18 cellular contexts compared by ENCODE assay signal in the genomic region with DNA sequence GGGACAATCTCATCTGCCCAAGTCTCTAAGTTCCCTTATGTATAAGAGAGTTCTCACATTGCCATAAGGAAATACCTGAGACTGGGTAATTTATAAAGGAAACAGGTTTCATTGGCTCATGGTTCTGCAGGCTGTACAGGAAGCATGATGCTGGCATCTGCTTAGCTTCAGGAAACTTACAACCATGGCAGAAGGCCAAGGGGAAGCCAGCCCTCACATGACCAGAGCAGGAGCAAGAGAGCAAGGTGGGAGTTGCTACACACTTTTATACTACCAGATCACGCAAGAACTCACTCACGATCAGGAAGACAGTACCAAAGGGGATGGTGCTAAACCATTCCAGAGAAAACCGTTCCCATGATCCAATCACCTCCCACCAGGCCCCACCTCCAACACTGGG.
DNase-seq lines count a peak whose midpoint lies in the region; ATAC-seq and TF ChIP-seq lines count a peak whose summit lies in the region.
"Had no signal": no experiment of that assay in that cellular context is flagged by ENCODE, and none has a peak within 500 bp of the region (broad histone marks: within the 10 kb centered on the region; RNA-seq: fewer than 3 reads in every experiment).

No MANE protein-coding gene starts in this region.

- H3K56ac ChIP-seq in H9 (ENCODE audit: insufficient read length, low read depth, low read length), result no peak overlapping the region

- no peak overlapping the region for H2AFZ ChIP-seq in H9 (ENCODE audit: low read length)

- no peak overlapping the region for H2BK15ac ChIP-seq in H9 (ENCODE audit: low read depth, low read length)

- no peak overlapping the region for H2BK5ac ChIP-seq in H9 (ENCODE audit: insufficient read length, low read length)

- H3K4me1 Mint-ChIP-seq in H9, result no peaks in the 10 kb centered on the region
- H3K4me1 Mint-ChIP-seq: CD14-positive monocyte; CD4-positive, alpha-beta memory T cell had no signal

- no peaks in the 10 kb centered on the region for H3K23me2 ChIP-seq in H9 (ENCODE audit: insufficient read length, low read depth, low read length, poor library complexity, severe bottlenecking)

- peak overlapping the region in 2 of 3 experiments; percentile 66 to 77; a peak in 2 of 7 replicates for H3K27ac Mint-ChIP-seq in H9
- H3K27ac Mint-ChIP-seq: CD14-positive monocyte; CD4-positive, alpha-beta memory T cell had no signal

- H2BK120ac ChIP-seq in H9 (ENCODE audit: low read depth, low read length, poor library complexity, severe bottlenecking), result no peak overlapping the region

- no peak overlapping the region for H3T11ph ChIP-seq in H9 (ENCODE audit: low read length)

- H4K91ac ChIP-seq in H9 (ENCODE audit: insufficient read length, low read depth, low read length), result no peak overlapping the region

- no peaks in the 10 kb centered on the region for H3K79me2 ChIP-seq in H9 (ENCODE audit: insufficient read depth, low read length)

- H3K4me1 ChIP-seq in H9 (ENCODE audit: insufficient read depth, low read length), result no peaks in the 10 kb centered on the region
- H3K4me1 ChIP-seq: A549 had no signal

- H2BK12ac ChIP-seq in H9 (ENCODE audit: insufficient read length, low read depth, low read length), result no peak overlapping the region

- ATAC-seq in GM21737 (IDR thresholded peaks at IDR 0.05; ENCODE audit: unreplicated experiment), result no peak
- ATAC-seq: A549 had no signal

- H3K4me2 ChIP-seq in H9 (ENCODE audit: insufficient read depth, insufficient read length, low read length), result no peak overlapping the region
- H3K4me2 ChIP-seq: A549, BLaER1 had no signal

- no peak overlapping the region for H2BK20ac ChIP-seq in H9 (ENCODE audit: low read depth, low read length, poor library complexity, severe bottlenecking)

- no peak overlapping the region for H3K9ac ChIP-seq in H9 (ENCODE audit: extremely low read depth, insufficient read length, low read length)
- H3K9ac ChIP-seq: BLaER1 had no signal

- H3K27ac ChIP-seq in H9 (ENCODE audit: insufficient read length, low read depth, low read length), result no peak overlapping the region
- H3K27ac ChIP-seq: 22Rv1, A549, BLaER1, HL-60 had no signal

- no peaks in the 10 kb centered on the region for H3K9me3 ChIP-seq in H9 (ENCODE audit: control insufficient read depth, low read depth, low read length)
- H3K9me3 ChIP-seq: A549, BLaER1 had no signal

- no peak overlapping the region for H3K23ac ChIP-seq in H9 (ENCODE audit: insufficient read length, low read depth, low read length)

- H4K8ac ChIP-seq in H9 (replicated peaks; ENCODE audit: insufficient read length, low read depth, low read length), result no peak overlapping the region

- no peak overlapping the region for H3K4me3 Mint-ChIP-seq in H9
- H3K4me3 Mint-ChIP-seq: CD14-positive monocyte; CD4-positive, alpha-beta memory T cell had no signal

- H3K36me3 Mint-ChIP-seq in H9 (ENCODE audit: insufficient read depth in 1 of 3, low read depth in 3 of 3), result no peaks in the 10 kb centered on the region
- H3K36me3 Mint-ChIP-seq: CD14-positive monocyte; CD4-positive, alpha-beta memory T cell had no signal

- H3K14ac ChIP-seq in H9 (ENCODE audit: insufficient read depth, low read length), result no peak overlapping the region

- no peak overlapping the region for H2AK5ac ChIP-seq in H9 (ENCODE audit: insufficient read length, low read length)

- WGBS in H9 (ENCODE audit: extremely low coverage, insufficient read length, low lambda C conversion rate), result no CpG with 5 or more reads among the region's 3 CpGs

- no peak for TF ChIP-seq CTCF in H9 (conservative IDR thresholded peaks at IDR 0.05)

- DNase-seq in H9 (no peak), Kasumi-1 (lab: John Stamatoyannopoulos, UW) (peak; percentile 30 to 40), dermis microvascular lymphatic vessel endothelial cell (ENCODE audit: low read depth in 2 of 2) (peak; percentile 7 to 45), lung microvascular endothelial cell (ENCODE audit: low read depth in 2 of 2) (peak; percentile 3 to 73), NCI-H187 treated with DMSO at 0.1 percent for 48 hours (lab: John Stamatoyannopoulos, UW) (no peak), NOMO-1 treated with dmso at 0.1 percent for 144 hours (lab: John Stamatoyannopoulos, UW; ENCODE audit: unreplicated experiment) (no peak)
- DNase-seq: CD4-positive, alpha-beta memory T cell; DMS153; DMS79; GDM1; HCEC 1CT; IMR-90 had no signal

- H3K27me3 ChIP-seq in H9 (ENCODE audit: insufficient read depth, low read length), result no peaks in the 10 kb centered on the region
- H3K27me3 ChIP-seq: BLaER1 had no signal

- H3K79me1 ChIP-seq in H9 (ENCODE audit: insufficient read depth, low read depth, low read length, poor library complexity, severe bottlenecking), result no peaks in the 10 kb centered on the region

- no peak overlapping the region for H4K5ac ChIP-seq in H9 (ENCODE audit: insufficient read length, low read depth, low read length)

- H3K27me3 Mint-ChIP-seq in H9 (ENCODE audit: low read depth), result no peaks in the 10 kb centered on the region; the same call in 1 of the 2 replicates

- no peaks in the 10 kb centered on the region for H3K9me3 Mint-ChIP-seq in H9
- H3K9me3 Mint-ChIP-seq: CD4-positive, alpha-beta memory T cell had no signal

- no peak overlapping the region for H3K18ac ChIP-seq in H9 (ENCODE audit: insufficient read length, low read depth, low read length)

- no peak overlapping the region for H3K4ac ChIP-seq in H9 (ENCODE audit: low read depth, low read length)

- H4K20me1 ChIP-seq in H9 (ENCODE audit: control insufficient read depth, insufficient read depth, insufficient read length), result no peaks in the 10 kb centered on the region
- H4K20me1 ChIP-seq: BLaER1 had no signal

Comparison
In these comparisons a context has a peak if more than half of its experiments do, and no peak if none do; other contexts are left out.
1. DNase-seq: peak in Kasumi-1 (2 of 2), dermis microvascular lymphatic vessel endothelial cell (2 of 2) and lung microvascular endothelial cell (2 of 2); none in H9 (single experiment), NCI-H187 treated with DMSO at 0.1 percent for 48 hours (single experiment) and NOMO-1 treated with dmso at 0.1 percent for 144 hours (single experiment).